21 cellular contexts compared by ENCODE assay signal in genomic region chr1:18485227-18485626, GRCh38. TPM values are rescaled to one million over a fixed set of nuclear protein-coding genes. Genes with fewer than 3 reads are reported as not detected.
"Had no signal": no experiment of that assay in that cellular context is flagged by ENCODE, and none has a peak within 500 bp of the region (broad histone marks: within the 10 kb centered on the region; RNA-seq: fewer than 3 reads in every experiment).

No MANE protein-coding gene starts in this region.

- H3K36me3 ChIP-seq: heart left ventricle, neural progenitor cell, ovary, uterus had no signal

- H3K4me1 ChIP-seq: uterus had no signal

- DNase-seq: effector CD4-positive, alpha-beta T cell; foreskin melanocyte; heart left ventricle; hippocampal formation; kidney glomerular epithelial cell; mammary epithelial cell; midbrain; nucleus accumbens; ovary; right cardiac atrium; small intestine; stimulated activated CD4-positive, alpha-beta T cell treated with anti-CD3 and anti-CD28 coated beads, Interleukin-4, amount 100 ng/mL, for 1 hour; stimulated activated CD8-positive, alpha-beta memory T cell treated with anti-CD3 and anti-CD28 coated beads, Interleukin-4, amount 100 ng/mL, for 48 hours; uterus had no signal

- H3K36me3 Mint-ChIP-seq: natural killer cell treated with Interleukin-12 subunit alpha and Interleukin-12 subunit beta and Interleukin-15 and Interleukin-18, amount 100 ng/mL, for 72 hours; neural progenitor cell; stimulated activated effector memory CD8-positive, alpha-beta T cell treated with anti-CD3 and anti-CD28 coated beads, Interleukin-12 subunit alpha, Interleukin-12 subunit beta, amount 100 ng/mL, for 72 hours; type B pancreatic cell had no signal

- H3K27ac ChIP-seq: coronary artery, heart left ventricle, neural progenitor cell, ovary, uterus had no signal

- H3K4me3 ChIP-seq: coronary artery, heart left ventricle, neural progenitor cell, ovary, uterus had no signal

- H3K9me3 ChIP-seq: ovary, uterus had no signal

- H2AFZ ChIP-seq: neural progenitor cell had no signal

- H3K4me3 Mint-ChIP-seq: natural killer cell treated with Interleukin-12 subunit alpha and Interleukin-12 subunit beta and Interleukin-15 and Interleukin-18, amount 100 ng/mL, for 72 hours; neural progenitor cell; stimulated activated effector memory CD8-positive, alpha-beta T cell treated with anti-CD3 and anti-CD28 coated beads, Interleukin-12 subunit alpha, Interleukin-12 subunit beta, amount 100 ng/mL, for 72 hours; stimulated activated naive CD8-positive, alpha-beta T cell treated with anti-CD3 and anti-CD28 coated beads, Interleukin-15, Interleukin-2, amounts not matched to agents 100 ng/mL and 50 ng/mL, for 24 hours; type B pancreatic cell had no signal

- H3K9me3 Mint-ChIP-seq: natural killer cell treated with Interleukin-12 subunit alpha and Interleukin-12 subunit beta and Interleukin-15 and Interleukin-18, amount 100 ng/mL, for 72 hours; neural progenitor cell; stimulated activated effector memory CD8-positive, alpha-beta T cell treated with anti-CD3 and anti-CD28 coated beads, Interleukin-12 subunit alpha, Interleukin-12 subunit beta, amount 100 ng/mL, for 72 hours; stimulated activated naive CD8-positive, alpha-beta T cell treated with anti-CD3 and anti-CD28 coated beads, Interleukin-15, Interleukin-2, amounts not matched to agents 100 ng/mL and 50 ng/mL, for 24 hours had no signal

- H3K4me2 ChIP-seq: neural progenitor cell had no signal

- H3K27ac Mint-ChIP-seq: natural killer cell treated with Interleukin-12 subunit alpha and Interleukin-12 subunit beta and Interleukin-15 and Interleukin-18, amount 100 ng/mL, for 72 hours; neural progenitor cell; stimulated activated effector memory CD8-positive, alpha-beta T cell treated with anti-CD3 and anti-CD28 coated beads, Interleukin-12 subunit alpha, Interleukin-12 subunit beta, amount 100 ng/mL, for 72 hours; stimulated activated naive CD8-positive, alpha-beta T cell treated with anti-CD3 and anti-CD28 coated beads, Interleukin-15, Interleukin-2, amounts not matched to agents 100 ng/mL and 50 ng/mL, for 24 hours; type B pancreatic cell had no signal

- H3K27me3 Mint-ChIP-seq: type B pancreatic cell had no signal

- H3K27me3 ChIP-seq: neural progenitor cell, ovary, uterus had no signal

- H3K9ac ChIP-seq: neural progenitor cell had no signal

RNA-seq across cellular contexts. Expression of gene KLHDC7A, which starts 4.5 kb away (rescaled TPM):
- total RNA-seq: dermis microvascular lymphatic vessel endothelial cell had no signal
- polyA plus RNA-seq: heart left ventricle, mammary epithelial cell had no signal
